In the genomic region with DNA sequence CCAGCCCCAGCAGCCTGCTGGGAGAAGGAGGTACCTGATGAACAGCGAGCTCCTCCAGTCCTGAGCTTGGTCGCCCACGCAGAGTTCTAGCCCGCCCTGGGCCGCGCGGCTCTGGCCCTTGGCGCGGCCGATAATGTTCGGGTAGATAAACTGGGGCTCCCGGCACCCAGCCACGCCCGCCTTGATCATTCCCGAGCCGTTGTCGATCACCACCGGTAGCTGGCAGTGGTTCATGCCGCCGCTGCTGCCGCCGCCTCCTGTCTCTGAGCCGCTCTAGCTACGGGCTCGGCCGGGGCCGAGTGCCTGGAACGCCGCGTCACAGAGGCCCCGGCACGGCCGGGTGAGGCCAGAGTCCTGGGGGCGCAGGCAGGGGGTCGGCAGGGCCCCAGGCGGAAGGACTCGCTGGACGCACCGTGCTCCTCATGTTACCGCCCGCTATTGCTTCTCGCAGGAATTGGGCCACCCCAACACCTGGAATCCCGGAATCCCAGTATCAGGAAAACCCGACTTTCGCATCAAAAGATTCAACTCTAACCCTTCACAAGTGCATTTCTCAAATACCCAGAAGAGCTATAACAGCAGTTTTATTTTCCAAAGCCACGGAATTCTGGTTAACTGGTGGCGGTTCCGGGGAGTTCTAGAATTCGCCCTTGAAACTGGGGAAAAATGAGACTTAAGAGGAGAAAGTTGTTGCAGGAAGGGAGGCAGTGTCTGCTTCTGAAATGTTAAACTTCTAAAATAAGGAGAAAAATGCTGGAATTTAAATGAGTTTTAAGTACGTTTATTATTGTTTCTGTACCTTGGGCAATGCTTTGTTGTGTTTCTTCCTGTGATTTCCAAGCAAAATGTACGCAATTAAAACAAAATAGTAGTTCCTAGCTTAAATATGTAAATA, we compare ENCODE assay signal across 1 cellular context.
TF ChIP-seq lines count a peak whose summit lies in the region.

A gene (minus strand): TSS at position 275 of the 895 bp plus-strand sequence. CDS start 41 bp downstream, at position 234.

TF ChIP-seq in HepG2, 621 proteins besides CTCF, POLR2A, EP300 and RAD21 (continued from another document and continues in another):
- TF ChIP-seq, protein P1, sequence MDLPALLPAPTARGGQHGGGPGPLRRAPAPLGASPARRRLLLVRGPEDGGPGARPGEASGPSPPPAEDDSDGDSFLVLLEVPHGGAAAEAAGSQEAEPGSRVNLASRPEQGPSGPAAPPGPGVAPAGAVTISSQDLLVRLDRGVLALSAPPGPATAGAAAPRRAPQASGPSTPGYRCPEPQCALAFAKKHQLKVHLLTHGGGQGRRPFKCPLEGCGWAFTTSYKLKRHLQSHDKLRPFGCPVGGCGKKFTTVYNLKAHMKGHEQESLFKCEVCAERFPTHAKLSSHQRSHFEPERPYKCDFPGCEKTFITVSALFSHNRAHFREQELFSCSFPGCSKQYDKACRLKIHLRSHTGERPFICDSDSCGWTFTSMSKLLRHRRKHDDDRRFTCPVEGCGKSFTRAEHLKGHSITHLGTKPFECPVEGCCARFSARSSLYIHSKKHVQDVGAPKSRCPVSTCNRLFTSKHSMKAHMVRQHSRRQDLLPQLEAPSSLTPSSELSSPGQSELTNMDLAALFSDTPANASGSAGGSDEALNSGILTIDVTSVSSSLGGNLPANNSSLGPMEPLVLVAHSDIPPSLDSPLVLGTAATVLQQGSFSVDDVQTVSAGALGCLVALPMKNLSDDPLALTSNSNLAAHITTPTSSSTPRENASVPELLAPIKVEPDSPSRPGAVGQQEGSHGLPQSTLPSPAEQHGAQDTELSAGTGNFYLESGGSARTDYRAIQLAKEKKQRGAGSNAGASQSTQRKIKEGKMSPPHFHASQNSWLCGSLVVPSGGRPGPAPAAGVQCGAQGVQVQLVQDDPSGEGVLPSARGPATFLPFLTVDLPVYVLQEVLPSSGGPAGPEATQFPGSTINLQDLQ (CRISPR knock-in tag; IDR thresholded peaks at IDR 0.05), result no peak
- no peak for TF ChIP-seq ZNF7 (CRISPR knock-in tag; IDR thresholded peaks at IDR 0.05)
- TF ChIP-seq, protein P2, sequence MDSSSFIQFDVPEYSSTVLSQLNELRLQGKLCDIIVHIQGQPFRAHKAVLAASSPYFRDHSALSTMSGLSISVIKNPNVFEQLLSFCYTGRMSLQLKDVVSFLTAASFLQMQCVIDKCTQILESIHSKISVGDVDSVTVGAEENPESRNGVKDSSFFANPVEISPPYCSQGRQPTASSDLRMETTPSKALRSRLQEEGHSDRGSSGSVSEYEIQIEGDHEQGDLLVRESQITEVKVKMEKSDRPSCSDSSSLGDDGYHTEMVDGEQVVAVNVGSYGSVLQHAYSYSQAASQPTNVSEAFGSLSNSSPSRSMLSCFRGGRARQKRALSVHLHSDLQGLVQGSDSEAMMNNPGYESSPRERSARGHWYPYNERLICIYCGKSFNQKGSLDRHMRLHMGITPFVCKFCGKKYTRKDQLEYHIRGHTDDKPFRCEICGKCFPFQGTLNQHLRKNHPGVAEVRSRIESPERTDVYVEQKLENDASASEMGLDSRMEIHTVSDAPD (CRISPR knock-in tag; IDR thresholded peaks at IDR 0.05), result no peak
- TF ChIP-seq CREB1 (IDR thresholded peaks at IDR 0.05), result 0 out of 2 replicates have a peak, but pooled peaks have one; percentile 32
- TF ChIP-seq CREB1 (CRISPR knock-in tag; IDR thresholded peaks at IDR 0.05), result no peak
- TF ChIP-seq ZNF431 (CRISPR knock-in tag; IDR thresholded peaks at IDR 0.05; ENCODE audit: borderline replicate concordance, low read depth), result no peak
- TF ChIP-seq ZNF557 (CRISPR knock-in tag; IDR thresholded peaks at IDR 0.05), result no peak
- TF ChIP-seq, protein P3, sequence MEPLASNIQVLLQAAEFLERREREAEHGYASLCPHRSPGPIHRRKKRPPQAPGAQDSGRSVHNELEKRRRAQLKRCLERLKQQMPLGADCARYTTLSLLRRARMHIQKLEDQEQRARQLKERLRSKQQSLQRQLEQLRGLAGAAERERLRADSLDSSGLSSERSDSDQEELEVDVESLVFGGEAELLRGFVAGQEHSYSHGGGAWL (CRISPR knock-in tag; IDR thresholded peaks at IDR 0.05), result 0 out of 2 replicates have a peak, but pooled peaks have one; percentile 18
- TF ChIP-seq ZNF430 (CRISPR knock-in tag; IDR thresholded peaks at IDR 0.05), result no peak
- TF ChIP-seq ZKSCAN8 (CRISPR knock-in tag; IDR thresholded peaks at IDR 0.05; ENCODE audit: borderline replicate concordance), result no peak
- TF ChIP-seq PTBP1 (IDR thresholded peaks at IDR 0.05; ENCODE audit: low read depth, low read length, poor library complexity, severe bottlenecking), result no peak
- TF ChIP-seq ZNF230 (CRISPR knock-in tag; IDR thresholded peaks at IDR 0.05), result 0 out of 2 replicates have a peak, but pooled peaks have one; percentile 34
- TF ChIP-seq ZNF180 (CRISPR knock-in tag; IDR thresholded peaks at IDR 0.05; ENCODE audit: borderline replicate concordance, low read depth), result no peak
- no peak for TF ChIP-seq SP2 (CRISPR knock-in tag; IDR thresholded peaks at IDR 0.05)
- no peak for TF ChIP-seq ELF4 (CRISPR knock-in tag; IDR thresholded peaks at IDR 0.05; ENCODE audit: borderline replicate concordance)
- TF ChIP-seq IKZF1 (IDR thresholded peaks at IDR 0.05), result no peak
- no peak for TF ChIP-seq ARID2 (CRISPR knock-in tag; IDR thresholded peaks at IDR 0.05; ENCODE audit: borderline replicate concordance)
- TF ChIP-seq, protein P4, sequence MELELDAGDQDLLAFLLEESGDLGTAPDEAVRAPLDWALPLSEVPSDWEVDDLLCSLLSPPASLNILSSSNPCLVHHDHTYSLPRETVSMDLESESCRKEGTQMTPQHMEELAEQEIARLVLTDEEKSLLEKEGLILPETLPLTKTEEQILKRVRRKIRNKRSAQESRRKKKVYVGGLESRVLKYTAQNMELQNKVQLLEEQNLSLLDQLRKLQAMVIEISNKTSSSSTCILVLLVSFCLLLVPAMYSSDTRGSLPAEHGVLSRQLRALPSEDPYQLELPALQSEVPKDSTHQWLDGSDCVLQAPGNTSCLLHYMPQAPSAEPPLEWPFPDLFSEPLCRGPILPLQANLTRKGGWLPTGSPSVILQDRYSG (CRISPR knock-in tag; IDR thresholded peaks at IDR 0.05), result no peak
- TF ChIP-seq, protein P5, sequence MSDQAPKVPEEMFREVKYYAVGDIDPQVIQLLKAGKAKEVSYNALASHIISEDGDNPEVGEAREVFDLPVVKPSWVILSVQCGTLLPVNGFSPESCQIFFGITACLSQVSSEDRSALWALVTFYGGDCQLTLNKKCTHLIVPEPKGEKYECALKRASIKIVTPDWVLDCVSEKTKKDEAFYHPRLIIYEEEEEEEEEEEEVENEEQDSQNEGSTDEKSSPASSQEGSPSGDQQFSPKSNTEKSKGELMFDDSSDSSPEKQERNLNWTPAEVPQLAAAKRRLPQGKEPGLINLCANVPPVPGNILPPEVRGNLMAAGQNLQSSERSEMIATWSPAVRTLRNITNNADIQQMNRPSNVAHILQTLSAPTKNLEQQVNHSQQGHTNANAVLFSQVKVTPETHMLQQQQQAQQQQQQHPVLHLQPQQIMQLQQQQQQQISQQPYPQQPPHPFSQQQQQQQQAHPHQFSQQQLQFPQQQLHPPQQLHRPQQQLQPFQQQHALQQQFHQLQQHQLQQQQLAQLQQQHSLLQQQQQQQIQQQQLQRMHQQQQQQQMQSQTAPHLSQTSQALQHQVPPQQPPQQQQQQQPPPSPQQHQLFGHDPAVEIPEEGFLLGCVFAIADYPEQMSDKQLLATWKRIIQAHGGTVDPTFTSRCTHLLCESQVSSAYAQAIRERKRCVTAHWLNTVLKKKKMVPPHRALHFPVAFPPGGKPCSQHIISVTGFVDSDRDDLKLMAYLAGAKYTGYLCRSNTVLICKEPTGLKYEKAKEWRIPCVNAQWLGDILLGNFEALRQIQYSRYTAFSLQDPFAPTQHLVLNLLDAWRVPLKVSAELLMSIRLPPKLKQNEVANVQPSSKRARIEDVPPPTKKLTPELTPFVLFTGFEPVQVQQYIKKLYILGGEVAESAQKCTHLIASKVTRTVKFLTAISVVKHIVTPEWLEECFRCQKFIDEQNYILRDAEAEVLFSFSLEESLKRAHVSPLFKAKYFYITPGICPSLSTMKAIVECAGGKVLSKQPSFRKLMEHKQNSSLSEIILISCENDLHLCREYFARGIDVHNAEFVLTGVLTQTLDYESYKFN (CRISPR knock-in tag; conservative IDR thresholded peaks at IDR 0.05), result no peak; the same call in 1 of the 2 replicates
- no peak for TF ChIP-seq MXI1 (IDR thresholded peaks at IDR 0.05; ENCODE audit: borderline replicate concordance, low read depth, low read length)
- TF ChIP-seq ZNF556 (CRISPR knock-in tag; IDR thresholded peaks at IDR 0.05; ENCODE audit: borderline replicate concordance), result no peak
- TF ChIP-seq, protein P6, sequence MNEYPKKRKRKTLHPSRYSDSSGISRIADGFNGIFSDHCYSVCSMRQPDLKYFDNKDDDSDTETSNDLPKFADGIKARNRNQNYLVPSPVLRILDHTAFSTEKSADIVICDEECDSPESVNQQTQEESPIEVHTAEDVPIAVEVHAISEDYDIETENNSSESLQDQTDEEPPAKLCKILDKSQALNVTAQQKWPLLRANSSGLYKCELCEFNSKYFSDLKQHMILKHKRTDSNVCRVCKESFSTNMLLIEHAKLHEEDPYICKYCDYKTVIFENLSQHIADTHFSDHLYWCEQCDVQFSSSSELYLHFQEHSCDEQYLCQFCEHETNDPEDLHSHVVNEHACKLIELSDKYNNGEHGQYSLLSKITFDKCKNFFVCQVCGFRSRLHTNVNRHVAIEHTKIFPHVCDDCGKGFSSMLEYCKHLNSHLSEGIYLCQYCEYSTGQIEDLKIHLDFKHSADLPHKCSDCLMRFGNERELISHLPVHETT (CRISPR knock-in tag; conservative IDR thresholded peaks at IDR 0.05), result no peak
- TF ChIP-seq NCOA5 (CRISPR knock-in tag; IDR thresholded peaks at IDR 0.05), result no peak
- no peak for TF ChIP-seq ZNF773 (CRISPR knock-in tag; IDR thresholded peaks at IDR 0.05; ENCODE audit: borderline replicate concordance)
- TF ChIP-seq MIER3 (CRISPR knock-in tag; IDR thresholded peaks at IDR 0.05; ENCODE audit: borderline replicate concordance), result no peak
- TF ChIP-seq SMYD3 (CRISPR knock-in tag; IDR thresholded peaks at IDR 0.05), result no peak
- TF ChIP-seq ZNF660 (CRISPR knock-in tag; IDR thresholded peaks at IDR 0.05; ENCODE audit: borderline replicate concordance, low read depth), result no peak
- TF ChIP-seq SP1 (IDR thresholded peaks at IDR 0.05), result no peak
- TF ChIP-seq SP1 (CRISPR knock-in tag; IDR thresholded peaks at IDR 0.05), result no peak
- TF ChIP-seq, protein P7, sequence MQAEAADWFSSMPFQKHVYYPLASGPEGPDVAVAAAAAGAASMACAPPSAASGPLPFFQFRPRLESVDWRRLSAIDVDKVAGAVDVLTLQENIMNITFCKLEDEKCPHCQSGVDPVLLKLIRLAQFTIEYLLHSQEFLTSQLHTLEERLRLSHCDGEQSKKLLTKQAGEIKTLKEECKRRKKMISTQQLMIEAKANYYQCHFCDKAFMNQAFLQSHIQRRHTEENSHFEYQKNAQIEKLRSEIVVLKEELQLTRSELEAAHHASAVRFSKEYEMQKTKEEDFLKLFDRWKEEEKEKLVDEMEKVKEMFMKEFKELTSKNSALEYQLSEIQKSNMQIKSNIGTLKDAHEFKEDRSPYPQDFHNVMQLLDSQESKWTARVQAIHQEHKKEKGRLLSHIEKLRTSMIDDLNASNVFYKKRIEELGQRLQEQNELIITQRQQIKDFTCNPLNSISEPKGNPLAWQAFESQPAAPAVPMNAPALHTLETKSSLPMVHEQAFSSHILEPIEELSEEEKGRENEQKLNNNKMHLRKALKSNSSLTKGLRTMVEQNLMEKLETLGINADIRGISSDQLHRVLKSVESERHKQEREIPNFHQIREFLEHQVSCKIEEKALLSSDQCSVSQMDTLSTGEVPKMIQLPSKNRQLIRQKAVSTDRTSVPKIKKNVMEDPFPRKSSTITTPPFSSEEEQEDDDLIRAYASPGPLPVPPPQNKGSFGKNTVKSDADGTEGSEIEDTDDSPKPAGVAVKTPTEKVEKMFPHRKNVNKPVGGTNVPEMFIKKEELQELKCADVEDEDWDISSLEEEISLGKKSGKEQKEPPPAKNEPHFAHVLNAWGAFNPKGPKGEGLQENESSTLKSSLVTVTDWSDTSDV (CRISPR knock-in tag; IDR thresholded peaks at IDR 0.05), result no peak
- TF ChIP-seq ZNF138 (CRISPR knock-in tag; IDR thresholded peaks at IDR 0.05; ENCODE audit: low read depth), result no peak
- no peak for TF ChIP-seq KDM5B (CRISPR knock-in tag; IDR thresholded peaks at IDR 0.05; ENCODE audit: borderline replicate concordance)
- no peak for TF ChIP-seq ZNF577 (CRISPR knock-in tag; IDR thresholded peaks at IDR 0.05; ENCODE audit: borderline replicate concordance, low read depth)
- TF ChIP-seq ZFP1 (CRISPR knock-in tag; IDR thresholded peaks at IDR 0.05), result no peak
- no peak for TF ChIP-seq ZNF34 (CRISPR knock-in tag; IDR thresholded peaks at IDR 0.05; ENCODE audit: borderline replicate concordance)
- no peak for TF ChIP-seq SNAI1 (CRISPR knock-in tag; IDR thresholded peaks at IDR 0.05; ENCODE audit: borderline replicate concordance)
- TF ChIP-seq HNRNPL (IDR thresholded peaks at IDR 0.05; ENCODE audit: low read depth, low read length), result no peak
- TF ChIP-seq SALL2 (CRISPR knock-in tag; IDR thresholded peaks at IDR 0.05), result 0 out of 2 replicates have a peak, but pooled peaks have one; percentile 30
- peak; percentile 35 for TF ChIP-seq ASH2L (IDR thresholded peaks at IDR 0.05; ENCODE audit: insufficient read length, low read depth, low read length)
- TF ChIP-seq, protein P8, sequence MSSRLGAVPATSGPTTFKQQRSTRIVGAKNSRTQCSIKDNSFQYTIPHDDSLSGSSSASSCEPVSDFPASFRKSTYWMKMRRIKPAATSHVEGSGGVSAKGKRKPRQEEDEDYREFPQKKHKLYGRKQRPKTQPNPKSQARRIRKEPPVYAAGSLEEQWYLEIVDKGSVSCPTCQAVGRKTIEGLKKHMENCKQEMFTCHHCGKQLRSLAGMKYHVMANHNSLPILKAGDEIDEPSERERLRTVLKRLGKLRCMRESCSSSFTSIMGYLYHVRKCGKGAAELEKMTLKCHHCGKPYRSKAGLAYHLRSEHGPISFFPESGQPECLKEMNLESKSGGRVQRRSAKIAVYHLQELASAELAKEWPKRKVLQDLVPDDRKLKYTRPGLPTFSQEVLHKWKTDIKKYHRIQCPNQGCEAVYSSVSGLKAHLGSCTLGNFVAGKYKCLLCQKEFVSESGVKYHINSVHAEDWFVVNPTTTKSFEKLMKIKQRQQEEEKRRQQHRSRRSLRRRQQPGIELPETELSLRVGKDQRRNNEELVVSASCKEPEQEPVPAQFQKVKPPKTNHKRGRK (CRISPR knock-in tag; IDR thresholded peaks at IDR 0.05), result no peak
- TF ChIP-seq, protein P9, sequence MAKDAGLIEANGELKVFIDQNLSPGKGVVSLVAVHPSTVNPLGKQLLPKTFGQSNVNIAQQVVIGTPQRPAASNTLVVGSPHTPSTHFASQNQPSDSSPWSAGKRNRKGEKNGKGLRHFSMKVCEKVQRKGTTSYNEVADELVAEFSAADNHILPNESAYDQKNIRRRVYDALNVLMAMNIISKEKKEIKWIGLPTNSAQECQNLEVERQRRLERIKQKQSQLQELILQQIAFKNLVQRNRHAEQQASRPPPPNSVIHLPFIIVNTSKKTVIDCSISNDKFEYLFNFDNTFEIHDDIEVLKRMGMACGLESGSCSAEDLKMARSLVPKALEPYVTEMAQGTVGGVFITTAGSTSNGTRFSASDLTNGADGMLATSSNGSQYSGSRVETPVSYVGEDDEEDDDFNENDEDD (CRISPR knock-in tag; IDR thresholded peaks at IDR 0.05; ENCODE audit: borderline replicate concordance), result no peak
- TF ChIP-seq RFXAP (CRISPR knock-in tag; IDR thresholded peaks at IDR 0.05; ENCODE audit: borderline replicate concordance), result no peak
- TF ChIP-seq SAFB2 (CRISPR knock-in tag; IDR thresholded peaks at IDR 0.05; ENCODE audit: borderline replicate concordance, low read depth), result no peak
- peak; percentile 70 for TF ChIP-seq CHD2 (IDR thresholded peaks at IDR 0.05; ENCODE audit: low read depth, low read length)
- TF ChIP-seq TEAD2 (CRISPR knock-in tag; IDR thresholded peaks at IDR 0.05), result no peak
